16 cellular contexts compared by ENCODE assay signal in the genomic region with DNA sequence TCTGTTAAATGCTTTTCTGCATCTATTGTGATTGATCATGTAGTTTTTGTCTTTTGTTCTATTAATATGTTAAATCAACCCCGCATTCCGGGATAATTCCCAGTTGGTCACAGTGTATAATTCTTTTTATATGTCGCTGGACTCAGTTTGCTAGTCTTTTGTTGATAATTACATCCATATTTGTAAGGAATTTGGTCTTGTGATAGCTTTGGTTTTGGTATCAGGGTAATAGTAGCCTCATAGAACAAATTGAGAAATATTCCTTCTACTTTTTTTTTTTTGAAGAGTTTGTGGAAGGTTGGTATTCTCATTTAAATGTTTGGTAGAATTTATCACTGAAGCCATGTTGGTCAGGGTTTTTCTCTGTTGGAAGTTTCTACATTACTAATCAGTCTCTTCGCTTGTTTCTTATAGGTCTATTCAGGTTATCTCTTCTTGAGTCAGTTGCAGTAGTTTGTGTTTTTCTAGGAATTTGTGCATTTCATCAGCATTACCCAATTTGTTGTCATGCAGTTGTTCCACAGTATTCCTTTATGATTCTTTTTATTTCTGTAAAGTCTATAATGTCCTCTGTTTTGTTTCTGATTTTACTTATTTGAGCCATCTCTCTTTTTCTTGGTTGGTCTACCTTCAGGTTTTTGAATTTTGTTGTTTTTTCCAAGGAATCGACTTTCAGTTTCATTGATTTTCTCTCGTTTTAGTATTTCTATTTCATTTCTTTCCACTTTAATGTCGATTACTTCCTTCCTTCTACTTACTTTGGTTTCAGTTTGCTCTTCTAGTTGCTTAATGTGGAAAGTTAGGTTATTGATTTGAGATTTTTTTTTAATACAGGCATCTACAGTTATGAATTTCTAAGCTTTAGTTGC.
DNase-seq lines count a peak whose midpoint lies in the region; ATAC-seq and TF ChIP-seq lines count a peak whose summit lies in the region.
"Had no signal": no experiment of that assay in that cellular context is flagged by ENCODE, and none has a peak within 500 bp of the region (broad histone marks: within the 10 kb centered on the region; RNA-seq: fewer than 3 reads in every experiment).

No MANE protein-coding gene starts in this region.

- H3K36me3 Mint-ChIP-seq in stimulated activated naive CD8-positive, alpha-beta T cell treated with anti-CD3 and anti-CD28 coated beads, Interleukin-15, Interleukin-2, amounts not matched to agents 100 ng/mL and 50 ng/mL, for 24 hours (ENCODE audit: low read depth), result peaks cover 68% of the 10 kb centered on the region
- H3K36me3 Mint-ChIP-seq in T-helper 2 cell treated with Interferon-gamma antibody and Interleukin-4, amounts not matched to agents 5 μg/mL and 100 μg/mL, for 36 hours (ENCODE audit: low read depth), result peaks cover 59% of the 10 kb centered on the region
- H3K36me3 Mint-ChIP-seq in chondrocyte (ENCODE audit: low read depth), result peaks cover 23% of the 10 kb centered on the region

- no peak overlapping the region for H3K27ac ChIP-seq in coronary artery
- H3K27ac ChIP-seq: adrenal gland, breast epithelium, neutrophil had no signal

- H3K27me3 Mint-ChIP-seq in stimulated activated naive CD8-positive, alpha-beta T cell treated with anti-CD3 and anti-CD28 coated beads, Interleukin-15, Interleukin-2, amounts not matched to agents 100 ng/mL and 50 ng/mL, for 24 hours, result no peaks in the 10 kb centered on the region
- H3K27me3 Mint-ChIP-seq in T-helper 2 cell treated with Interferon-gamma antibody and Interleukin-4, amounts not matched to agents 5 μg/mL and 100 μg/mL, for 36 hours (ENCODE audit: low read depth), result no peaks in the 10 kb centered on the region
- H3K27me3 Mint-ChIP-seq in chondrocyte (ENCODE audit: low read depth), result no peaks in the 10 kb centered on the region
- H3K27me3 Mint-ChIP-seq: dendritic cell treated with granulocyte-macrophage colony-stimulating factor and Interleukin-4, amounts not matched to agents 40 ng/mL and 50 ng/mL, for 4 days had no signal

- peaks cover 10% of the 10 kb centered on the region for H3K9me3 Mint-ChIP-seq in stimulated activated naive CD8-positive, alpha-beta T cell treated with anti-CD3 and anti-CD28 coated beads, Interleukin-15, Interleukin-2, amounts not matched to agents 100 ng/mL and 50 ng/mL, for 24 hours
- peaks cover 38% of the 10 kb centered on the region for H3K9me3 Mint-ChIP-seq in T-helper 2 cell treated with Interferon-gamma antibody and Interleukin-4, amounts not matched to agents 5 μg/mL and 100 μg/mL, for 36 hours
- H3K9me3 Mint-ChIP-seq in chondrocyte (ENCODE audit: low read depth), result peaks cover 9% of the 10 kb centered on the region

- peaks cover 19% of the 10 kb centered on the region for H3K4me1 Mint-ChIP-seq in stimulated activated naive CD8-positive, alpha-beta T cell treated with anti-CD3 and anti-CD28 coated beads, Interleukin-15, Interleukin-2, amounts not matched to agents 100 ng/mL and 50 ng/mL, for 24 hours (ENCODE audit: low read depth)
- H3K4me1 Mint-ChIP-seq in T-helper 2 cell treated with Interferon-gamma antibody and Interleukin-4, amounts not matched to agents 5 μg/mL and 100 μg/mL, for 36 hours (ENCODE audit: low read depth), result peaks cover 18% of the 10 kb centered on the region
- H3K4me1 Mint-ChIP-seq in chondrocyte (ENCODE audit: low read depth), result peaks cover 3% of the 10 kb centered on the region

- peak overlapping the region; percentile 59 for H3K27ac Mint-ChIP-seq in stimulated activated naive CD8-positive, alpha-beta T cell treated with anti-CD3 and anti-CD28 coated beads, Interleukin-15, Interleukin-2, amounts not matched to agents 100 ng/mL and 50 ng/mL, for 24 hours
- H3K27ac Mint-ChIP-seq in T-helper 2 cell treated with Interferon-gamma antibody and Interleukin-4, amounts not matched to agents 5 μg/mL and 100 μg/mL, for 36 hours, result peak overlapping the region; percentile 70
- peak overlapping the region; percentile 24 for H3K27ac Mint-ChIP-seq in chondrocyte (ENCODE audit: unreplicated experiment)
- H3K27ac Mint-ChIP-seq: dendritic cell treated with granulocyte-macrophage colony-stimulating factor and Interleukin-4, amounts not matched to agents 40 ng/mL and 50 ng/mL, for 4 days had no signal

- TF ChIP-seq CTCF in chondrocyte (IDR thresholded peaks at IDR 0.05), result no peak
- no peak for TF ChIP-seq CTCF in coronary artery (IDR thresholded peaks at IDR 0.05)

- no peak for ATAC-seq in stimulated activated naive CD8-positive, alpha-beta T cell treated with anti-CD3 and anti-CD28 coated beads, Interleukin-15, Interleukin-2, amounts not matched to agents 100 U/mL and 50 U/mL, for 24 hours
- no peak for ATAC-seq in HG03108 (IDR thresholded peaks at IDR 0.05; ENCODE audit: unreplicated experiment)

- DNase-seq in stimulated activated naive CD8-positive, alpha-beta T cell treated with anti-CD3 and anti-CD28 coated beads, Interleukin-15, Interleukin-2, amounts not matched to agents 100 U/mL and 50 U/mL, for 24 hours, result no peak
- no peak for DNase-seq in T-helper 2 cell treated with Interferon-gamma antibody and Interleukin-4, amounts not matched to agents 5 μg/mL and 100 μg/mL, for 36 hours (ENCODE audit: low spot score)
- DNase-seq in chondrocyte (ENCODE audit: low spot score) (no peak), posterior vena cava (ENCODE audit: low spot score) (no peak), coronary artery (ENCODE audit: low spot score) (no peak)
- DNase-seq: adrenal gland; DMS79 treated with DMSO at 0.1 percent for 48 hours; H7; NCI-H1417 treated with DMSO at 0.1 percent for 48 hours; NCI-H524 treated with DMSO at 0.1 percent for 48 hours; stimulated activated CD4-positive, alpha-beta T cell treated with anti-CD3 and anti-CD28 coated beads, Interleukin-4, amount 100 ng/mL, for 1 hour had no signal

- no peak overlapping the region for H3K4me3 ChIP-seq in coronary artery
- H3K4me3 ChIP-seq: adrenal gland, breast epithelium had no signal

- peak overlapping the region; percentile 8 for H3K4me3 Mint-ChIP-seq in stimulated activated naive CD8-positive, alpha-beta T cell treated with anti-CD3 and anti-CD28 coated beads, Interleukin-15, Interleukin-2, amounts not matched to agents 100 ng/mL and 50 ng/mL, for 24 hours
- peak overlapping the region; percentile 42 for H3K4me3 Mint-ChIP-seq in T-helper 2 cell treated with Interferon-gamma antibody and Interleukin-4, amounts not matched to agents 5 μg/mL and 100 μg/mL, for 36 hours
- no peak overlapping the region for H3K4me3 Mint-ChIP-seq in chondrocyte (ENCODE audit: unreplicated experiment)
- H3K4me3 Mint-ChIP-seq: dendritic cell treated with granulocyte-macrophage colony-stimulating factor and Interleukin-4, amounts not matched to agents 40 ng/mL and 50 ng/mL, for 4 days had no signal

- intact Hi-C loops in posterior vena cava (cut with DNase I), result no loop called here
